In genomic region chr17:30337393-30337999, GRCh38 we compare ENCODE assay signal across 32 cellular contexts. TPM values are rescaled to one million over a fixed set of nuclear protein-coding genes. Genes with fewer than 3 reads are reported as not detected.
DNase-seq lines count a peak whose midpoint lies in the region; ATAC-seq lines count a peak whose summit lies in the region.
"Had no signal": no experiment of that assay in that cellular context is flagged by ENCODE, and none has a peak within 500 bp of the region (broad histone marks: within the 10 kb centered on the region; RNA-seq: fewer than 3 reads in every experiment).

No MANE protein-coding gene starts in this region.

- POLR2A ChIA-PET in activated CD4-positive, alpha-beta memory T cell treated with anti-CD3 and anti-CD28 coated beads for 36 hours (lab: Charles Lee) = no interaction called here

- intact Hi-C loops in activated CD4-positive, alpha-beta memory T cell treated with anti-CD3 and anti-CD28 coated beads for 36 hours (cut with micrococcal nuclease) = loop anchor here (10.0 kb wide), 1 partner anchor 103 kb away; the partner anchor contains the start of gene SLC6A4

- no peaks in the 10 kb centered on the region for H3K36me3 ChIP-seq in mucosa of rectum (ENCODE audit: control insufficient read depth in 2 of 2, insufficient read depth in 2 of 2, low read length in 2 of 2)
- H3K36me3 ChIP-seq: ascending aorta, stomach had no signal

- H3K4me3 Mint-ChIP-seq in activated CD4-positive, alpha-beta memory T cell treated with anti-CD3 and anti-CD28 coated beads for 36 hours = no peak overlapping the region
- H3K4me3 Mint-ChIP-seq: activated CD8-positive, alpha-beta memory T cell treated with anti-CD3 and anti-CD28 coated beads, Interleukin-2, amount 10 ng/mL, durations not matched to agents 7 days and 5 days; activated T-cell treated with anti-CD3 and anti-CD28 coated beads, Interleukin-2, amount 50 U/mL, for 4 hours; effector memory CD8-positive, alpha-beta T cell had no signal

- H3K4me1 Mint-ChIP-seq in activated CD4-positive, alpha-beta memory T cell treated with anti-CD3 and anti-CD28 coated beads for 36 hours (ENCODE audit: low read depth) = peaks cover 30% of the 10 kb centered on the region

- H3K4me1 ChIP-seq in mucosa of rectum (ENCODE audit: control insufficient read depth in 2 of 2, insufficient read depth in 2 of 2, low read length in 2 of 2) = peaks cover 15 to 20% of the 10 kb centered on the region in 2 donors
- H3K4me1 ChIP-seq: ascending aorta had no signal

- H3K9ac ChIP-seq in mucosa of rectum (ENCODE audit: low read depth in 1 of 2, low read length in 2 of 2) = no peak overlapping the region

- no peaks in the 10 kb centered on the region for H3K36me3 Mint-ChIP-seq in activated CD4-positive, alpha-beta memory T cell treated with anti-CD3 and anti-CD28 coated beads for 36 hours
- H3K36me3 Mint-ChIP-seq: activated CD8-positive, alpha-beta memory T cell treated with anti-CD3 and anti-CD28 coated beads, Interleukin-2, amount 10 ng/mL, durations not matched to agents 7 days and 5 days; CD4-positive, alpha-beta memory T cell had no signal

- H3K9me3 ChIP-seq in mucosa of rectum (ENCODE audit: control insufficient read depth in 2 of 2, low read length in 2 of 2) = no peaks in the 10 kb centered on the region
- H3K9me3 ChIP-seq: ascending aorta, stomach had no signal

- ATAC-seq in GM19328 (IDR thresholded peaks at IDR 0.05; ENCODE audit: unreplicated experiment) = no peak
- ATAC-seq: activated T-cell treated with anti-CD3 and anti-CD28 coated beads, Interleukin-2, amount 50 U/mL, for 4 hours; right cardiac atrium had no signal

- H3K27me3 ChIP-seq in mucosa of rectum (ENCODE audit: control insufficient read depth in 2 of 2, insufficient read depth in 2 of 2, low read length in 2 of 2) = no peaks in the 10 kb centered on the region
- H3K27me3 ChIP-seq: ascending aorta, stomach had no signal

- DNase-seq in AML-193 (lab: John Stamatoyannopoulos, UW) = peak; percentile 20 to 31
- DNase-seq in M059J (ENCODE audit: low read depth) = peak; percentile 53
- DNase-seq in islet precursor cell = peak; percentile 94
- no peak for DNase-seq in RPMI8226
- no peak for DNase-seq in NCI-H1105 (lab: John Stamatoyannopoulos, UW)
- DNase-seq in activated CD4-positive, alpha-beta memory T cell treated with anti-CD3 and anti-CD28 coated beads for 36 hours = no peak
- DNase-seq: activated CD4-positive, alpha-beta T cell treated with anti-CD3 and anti-CD28 coated beads, Interleukin-2, amount 10 ng/mL, durations not matched to agents 7 days and 5 days; activated CD8-positive, alpha-beta memory T cell treated with anti-CD3 and anti-CD28 coated beads, Interleukin-2, amount 10 ng/mL, durations not matched to agents 7 days and 5 days; activated T-cell treated with anti-CD3 and anti-CD28 coated beads, Interleukin-2, amount 50 U/mL, for 4 hours; CD4-positive, alpha-beta memory T cell; effector memory CD8-positive, alpha-beta T cell; erythroblast; NCI-H2107; NCI-H748 treated with DMSO at 0.1 percent for 48 hours; right cardiac atrium; SIG-M5; stimulated activated CD4-positive, alpha-beta T cell treated with anti-CD3 and anti-CD28 coated beads, Interleukin-4, amount 100 ng/mL, for 1 hour; stomach; SW 1271; T-helper 9 cell had no signal

- no peaks in the 10 kb centered on the region for H3K27me3 Mint-ChIP-seq in activated CD4-positive, alpha-beta memory T cell treated with anti-CD3 and anti-CD28 coated beads for 36 hours
- H3K27me3 Mint-ChIP-seq: activated CD4-positive, alpha-beta T cell treated with anti-CD3 and anti-CD28 coated beads, Interleukin-2, amount 10 ng/mL, durations not matched to agents 7 days and 5 days; CD4-positive, alpha-beta memory T cell; effector memory CD8-positive, alpha-beta T cell had no signal

- H3K4me3 ChIP-seq in mucosa of rectum (ENCODE audit: low read length in 2 of 2) = no peak overlapping the region
- H3K4me3 ChIP-seq: ascending aorta, coronary artery, lung, stomach had no signal

- H3K9me3 Mint-ChIP-seq in activated CD4-positive, alpha-beta memory T cell treated with anti-CD3 and anti-CD28 coated beads for 36 hours = no peaks in the 10 kb centered on the region
- H3K9me3 Mint-ChIP-seq: activated T-cell treated with anti-CD3 and anti-CD28 coated beads, Interleukin-2, amount 50 U/mL, for 4 hours had no signal

- no peak overlapping the region for H3K27ac Mint-ChIP-seq in activated CD4-positive, alpha-beta memory T cell treated with anti-CD3 and anti-CD28 coated beads for 36 hours
- H3K27ac Mint-ChIP-seq: activated CD4-positive, alpha-beta T cell treated with anti-CD3 and anti-CD28 coated beads, Interleukin-2, amount 10 ng/mL, durations not matched to agents 7 days and 5 days; activated CD8-positive, alpha-beta memory T cell treated with anti-CD3 and anti-CD28 coated beads, Interleukin-2, amount 10 ng/mL, durations not matched to agents 7 days and 5 days; effector memory CD8-positive, alpha-beta T cell had no signal

- CTCF ChIA-PET in activated CD4-positive, alpha-beta memory T cell treated with anti-CD3 and anti-CD28 coated beads for 36 hours (lab: Charles Lee) = interaction anchor here (1.0 to 10.6 kb wide), 28 partner anchors 8 to 239 kb away, joined by 3 to 137 read pairs (median 8); partner anchors contain the start of genes BLMH and CPD

- H3K27ac ChIP-seq in mucosa of rectum (ENCODE audit: low read depth in 2 of 2, low read length in 2 of 2) = peak overlapping the region; percentile 61 to 65
- H3K27ac ChIP-seq: ascending aorta, coronary artery, stomach, VCaP had no signal

RNA-seq across cellular contexts. Expression of gene TMIGD1, which starts 3.6 kb away (rescaled TPM):
- not detected in 2 replicates for total RNA-seq in M059J (2014; rRNA removed; shearing (Covaris generic))
- not detected for total RNA-seq in activated CD4-positive, alpha-beta memory T cell treated with anti-CD3 and anti-CD28 coated beads for 36 hours
- total RNA-seq: A673; activated CD4-positive, alpha-beta T cell treated with anti-CD3 and anti-CD28 coated beads, Interleukin-2, amount 10 ng/mL, durations not matched to agents 7 days and 5 days; activated CD8-positive, alpha-beta memory T cell treated with anti-CD3 and anti-CD28 coated beads, Interleukin-2, amount 10 ng/mL, durations not matched to agents 7 days and 5 days; activated T-cell treated with anti-CD3 and anti-CD28 coated beads, Interleukin-2, amount 50 U/mL, for 4 hours; ascending aorta; cardiac septum; CD4-positive, alpha-beta memory T cell; fibroblast of villous mesenchyme; H7; LHCN-M2; lung; mucosa of gallbladder; right cardiac atrium had no signal

RNA-seq across cellular contexts. Expression of gene CPD, which starts 41.2 kb away (rescaled TPM):
- 29.6 and 52.3 TPM in 2 replicates for total RNA-seq in M059J (2014; rRNA removed; shearing (Covaris generic))
- total RNA-seq in activated CD4-positive, alpha-beta memory T cell treated with anti-CD3 and anti-CD28 coated beads for 36 hours = 10 to 100 TPM; 34.1 to 34.3 TPM

RNA-seq across cellular contexts. Expression of gene BLMH, which starts 45.8 kb away (rescaled TPM):
- 18.9 and 33.6 TPM in 2 replicates for total RNA-seq in M059J (2014; rRNA removed; shearing (Covaris generic))
- total RNA-seq in activated CD4-positive, alpha-beta memory T cell treated with anti-CD3 and anti-CD28 coated beads for 36 hours = 10 to 100 TPM; 47.0 to 49.6 TPM

Comparison
In these comparisons a context has a peak if more than half of its experiments do, and no peak if none do; other contexts are left out.
1. DNase-seq: peak in AML-193 (2 of 2), M059J (single experiment) and islet precursor cell (single experiment); none in RPMI8226 (single experiment), NCI-H1105 (single experiment) and activated CD4-positive, alpha-beta memory T cell treated with anti-CD3 and anti-CD28 coated beads for 36 hours (single experiment).